In genomic region chr15:20295238-20295811, GRCh38 we compare ENCODE assay signal across 16 cellular contexts.
A peak's percentile ranks its signal among the peaks of the same experiment; 100 is the strongest.
DNase-seq lines count a peak whose midpoint lies in the region; ATAC-seq and TF ChIP-seq lines count a peak whose summit lies in the region.
"Had no signal": no experiment of that assay in that cellular context is flagged by ENCODE, and none has a peak within 500 bp of the region (broad histone marks: within the 10 kb centered on the region; RNA-seq: fewer than 3 reads in every experiment).

No MANE protein-coding gene starts in this region.

- H3K4me1 ChIP-seq in HUES64 (ENCODE audit: insufficient read depth, low read length) (no peaks in the 10 kb centered on the region), iPS-18a (ENCODE audit: control insufficient read depth, low read depth, low read length) (no peaks in the 10 kb centered on the region), spleen (no peaks in the 10 kb centered on the region), tibial artery (no peaks in the 10 kb centered on the region)
- H3K4me1 ChIP-seq: parathyroid adenoma, sigmoid colon had no signal

- H3K9me3 ChIP-seq in HUES64 (ENCODE audit: insufficient read depth, low read depth, low read length) (peaks cover 83% of the 10 kb centered on the region), iPS-18a (ENCODE audit: control insufficient read depth, low read depth, low read length) (peaks cover 32% of the 10 kb centered on the region), spleen (peaks cover 0 to 32% (median 8%) of the 10 kb centered on the region in 8 donors), tibial artery (peaks cover 0 to 14% (median 7%) of the 10 kb centered on the region in 3 donors)

- no peak overlapping the region for H3K27ac ChIP-seq in HUES64 (ENCODE audit: low read depth, low read length)
- no peak overlapping the region for H3K27ac ChIP-seq in iPS-18a (ENCODE audit: low read length)
- no peak overlapping the region for H3K27ac ChIP-seq in spleen
- H3K27ac ChIP-seq in tibial artery: no peak overlapping the region
- H3K27ac ChIP-seq: KMS-11, parathyroid adenoma, sigmoid colon had no signal

- H3K4me3 ChIP-seq in HUES64 (ENCODE audit: low read length) (peak overlapping the region; percentile 16; the same call in 1 of the 2 replicates), iPS-18a (ENCODE audit: low read length) (peak overlapping the region; percentile 15), spleen (no peak overlapping the region), tibial artery (no peak overlapping the region)
- H3K4me3 ChIP-seq: GM12878, sigmoid colon had no signal

- DNase-seq in D341Med (ENCODE audit: low spot score) (peak; percentile 28), spleen (peak; percentile 83), tibial artery (no peak), NK-92 (lab: John Stamatoyannopoulos, UW; ENCODE audit: unreplicated experiment) (no peak)
- DNase-seq: AML-193; CD8-positive, alpha-beta T cell; NCI-H69; SHP77; sigmoid colon had no signal

- 93% methylated on average over 43 of the region's 43 CpGs for WGBS in HUES64
- WGBS in spleen, 5 donors: 87 to 90% (median 89%) methylated on average over 32 to 43 of the region's 43 CpGs

- no peaks in the 10 kb centered on the region for H3K36me3 ChIP-seq in HUES64 (ENCODE audit: insufficient read depth, low read length)
- H3K36me3 ChIP-seq in iPS-18a (ENCODE audit: control insufficient read depth, low read depth, low read length): no peaks in the 10 kb centered on the region
- H3K36me3 ChIP-seq in spleen: no peaks in the 10 kb centered on the region
- H3K36me3 ChIP-seq in tibial artery: no peaks in the 10 kb centered on the region
- H3K36me3 ChIP-seq: sigmoid colon had no signal

- TF ChIP-seq CTCF in spleen (IDR thresholded peaks at IDR 0.05 in 8 of 11, conservative IDR thresholded peaks at IDR 0.05 in 3 of 11) (no peak), tibial artery (IDR thresholded peaks at IDR 0.05) (no peak)

- no peak overlapping the region for H3K9ac ChIP-seq in HUES64 (ENCODE audit: low read depth, low read length)
- no peak overlapping the region for H3K9ac ChIP-seq in iPS-18a (ENCODE audit: low read length)
- H3K9ac ChIP-seq: KMS-11, parathyroid adenoma had no signal

- no peak for TF ChIP-seq POLR2A in spleen (IDR thresholded peaks at IDR 0.05)

- H3K27me3 ChIP-seq in HUES64 (ENCODE audit: insufficient read depth, low read length): no peaks in the 10 kb centered on the region
- peaks cover 11% of the 10 kb centered on the region for H3K27me3 ChIP-seq in iPS-18a (ENCODE audit: control insufficient read depth, insufficient read depth, low read length)
- H3K27me3 ChIP-seq in spleen (replicated peaks in 1 of 7): peaks cover 0 to 8% (median 0%) of the 10 kb centered on the region in 7 donors
- H3K27me3 ChIP-seq in tibial artery: no peaks in the 10 kb centered on the region

- intact Hi-C loops in spleen (cut with DNase I; ENCODE audit: low total_unique reads): no loop called here
- intact Hi-C loops in tibial artery (cut with DNase I; ENCODE audit: low total_unique reads): no loop called here

- no peak for ATAC-seq in HG03520 (IDR thresholded peaks at IDR 0.05; ENCODE audit: unreplicated experiment)
- ATAC-seq: CD8-positive, alpha-beta T cell; GM12878; naive thymus-derived CD8-positive, alpha-beta T cell had no signal

Comparison
In these comparisons a context has a peak if more than half of its experiments do, and no peak if none do; other contexts are left out.
1. DNase-seq: peak in D341Med (single experiment) and spleen (single experiment); none in tibial artery (0 of 2) and NK-92 (single experiment).
2. H3K4me3 ChIP-seq: peak in HUES64 (single experiment) and iPS-18a (single experiment); none in spleen (0 of 8) and tibial artery (0 of 2).